11 cellular contexts compared by ENCODE assay signal in the genomic region with DNA sequence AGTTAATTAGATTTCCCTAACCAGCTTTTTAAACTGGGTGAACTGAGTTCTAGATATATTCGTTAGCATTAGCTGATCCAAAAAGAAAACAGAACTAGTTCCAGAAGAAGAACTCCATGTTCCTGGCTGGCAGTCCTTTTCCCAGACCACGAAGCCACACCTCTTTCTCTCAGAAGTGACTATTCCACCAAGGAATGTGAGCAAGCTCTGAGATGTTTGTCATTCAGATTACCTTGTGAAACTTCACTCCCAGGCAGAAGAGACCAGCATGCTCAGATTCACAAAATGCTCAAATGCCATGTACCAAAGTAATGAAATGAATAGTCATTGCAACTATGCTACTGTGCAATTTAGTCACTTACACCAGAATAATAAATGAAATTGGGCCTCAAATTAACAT. TPM values are rescaled to one million over a fixed set of nuclear protein-coding genes. Genes with fewer than 3 reads are reported as not detected.
DNase-seq lines count a peak whose midpoint lies in the region; ATAC-seq and TF ChIP-seq lines count a peak whose summit lies in the region.
"Had no signal": no experiment of that assay in that cellular context is flagged by ENCODE, and none has a peak within 500 bp of the region (broad histone marks: within the 10 kb centered on the region; RNA-seq: fewer than 3 reads in every experiment).

No MANE protein-coding gene starts in this region.

- DNase-seq in 8988T, result peak; percentile 28
- peak; percentile 78 for DNase-seq in dedifferentiated amniotic fluid mesenchymal stem cell (ENCODE audit: extremely low spot score)
- DNase-seq in mesothelial cell of epicardium (ENCODE audit: low spot score in 2 of 2, unreplicated experiment in 2 of 2), result no peak
- DNase-seq in anterior cingulate cortex (lab: John Stamatoyannopoulos, UW), result no peak
- DNase-seq in activated CD4-positive, CD25-positive, alpha-beta regulatory T cell treated with anti-CD3 and anti-CD28 coated beads, Interleukin-2, amount 50 U/mL, for 72 hours, result no peak
- no peak for DNase-seq in GF-D8 (lab: John Stamatoyannopoulos, UW)
- DNase-seq: CD4-positive, alpha-beta memory T cell; NCI-H774 had no signal

- peaks cover 38% of the 10 kb centered on the region for H3K4me1 Mint-ChIP-seq in mesothelial cell of epicardium

- H3K9me3 ChIP-seq in HUES6 (ENCODE audit: control insufficient read depth, insufficient read depth, low read depth, low read length), result no peaks in the 10 kb centered on the region

- H3K9me3 Mint-ChIP-seq in mesothelial cell of epicardium, result no peaks in the 10 kb centered on the region

- H3K27me3 ChIP-seq in HUES6 (ENCODE audit: control insufficient read depth, insufficient read depth, low read length), result no peaks in the 10 kb centered on the region; the same call in 1 of the 2 replicates

- H3K27me3 Mint-ChIP-seq in mesothelial cell of epicardium (ENCODE audit: low read depth), result no peaks in the 10 kb centered on the region
- H3K27me3 Mint-ChIP-seq: activated naive CD8-positive, alpha-beta T cell had no signal

- no peaks in the 10 kb centered on the region for H3K36me3 Mint-ChIP-seq in mesothelial cell of epicardium
- H3K36me3 Mint-ChIP-seq: activated naive CD8-positive, alpha-beta T cell had no signal

- no peaks in the 10 kb centered on the region for H3K36me3 ChIP-seq in HUES6 (ENCODE audit: control insufficient read depth, insufficient read depth, low read length)

- TF ChIP-seq CTCF in mesothelial cell of epicardium (IDR thresholded peaks at IDR 0.05; ENCODE audit: unreplicated experiment), result no peak

- H3K27ac Mint-ChIP-seq in mesothelial cell of epicardium, result peak overlapping the region; percentile 90
- H3K27ac Mint-ChIP-seq: activated naive CD8-positive, alpha-beta T cell; CD4-positive, alpha-beta memory T cell had no signal

- no peak for ATAC-seq in HG03460 (IDR thresholded peaks at IDR 0.05; ENCODE audit: unreplicated experiment)

- H3K9ac ChIP-seq in HUES6 (ENCODE audit: low read length), result peak overlapping the region; percentile 26

- H3K4me1 ChIP-seq in HUES6 (ENCODE audit: control insufficient read depth, insufficient read depth, low read length), result peaks cover 60% of the 10 kb centered on the region

- H3K4me3 Mint-ChIP-seq in mesothelial cell of epicardium, result no peak overlapping the region
- H3K4me3 Mint-ChIP-seq: activated naive CD8-positive, alpha-beta T cell; CD4-positive, alpha-beta memory T cell had no signal

- peak overlapping the region; percentile 10; the same call in 1 of the 2 replicates for H3K4me3 ChIP-seq in HUES6 (ENCODE audit: low read depth, low read length)

- H3K27ac ChIP-seq in HUES6 (ENCODE audit: low read depth, low read length), result peak overlapping the region; percentile 45; the same call in 1 of the 2 replicates

RNA-seq across cellular contexts. Expression of a gene that starts 4.4 kb away (rescaled TPM):
- total RNA-seq in mesothelial cell of epicardium, result 85.8 to 88.4 TPM (median 87.9 TPM) in 3 replicates

Comparison
In these comparisons a context has a peak if more than half of its experiments do, and no peak if none do; other contexts are left out.
1. DNase-seq: peak in 8988T (single experiment) and dedifferentiated amniotic fluid mesenchymal stem cell (single experiment); none in mesothelial cell of epicardium (0 of 2), anterior cingulate cortex (0 of 58), activated CD4-positive, CD25-positive, alpha-beta regulatory T cell treated with anti-CD3 and anti-CD28 coated beads, Interleukin-2, amount 50 U/mL, for 72 hours (single experiment) and GF-D8 (single experiment).